ENCODE assay signal across 1 cellular context in the genomic region with DNA sequence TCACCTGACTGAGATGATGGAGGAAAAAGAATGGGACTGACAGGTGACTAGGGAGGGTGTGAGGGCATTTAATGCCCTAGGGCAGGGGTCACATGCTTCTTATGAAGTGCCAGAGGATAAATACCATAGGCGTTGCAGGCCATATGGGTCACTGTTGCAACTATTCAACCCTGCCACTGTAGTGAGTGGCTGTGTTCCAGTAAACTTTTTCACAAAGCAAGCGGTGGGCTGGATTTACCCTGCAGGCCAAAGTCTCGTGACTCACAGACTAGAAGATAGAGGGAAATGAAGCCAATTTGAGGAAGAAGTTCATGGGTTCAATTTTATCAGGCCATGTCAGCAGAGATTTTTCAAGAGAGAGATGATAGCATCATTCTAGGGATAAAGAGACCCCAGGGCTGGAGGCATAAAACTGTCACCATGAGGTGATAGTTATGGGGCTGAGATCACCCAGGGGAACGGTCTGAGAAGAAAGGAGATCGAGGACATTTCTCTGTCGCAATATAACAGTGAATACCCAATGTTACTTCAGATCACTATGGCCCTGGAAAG.
TF ChIP-seq lines count a peak whose summit lies in the region.

No MANE protein-coding gene starts in this region.

TF ChIP-seq in neural cell, 6 proteins besides CTCF, POLR2A, EP300 and RAD21 (continued from another document):
- TF ChIP-seq, protein P1, sequence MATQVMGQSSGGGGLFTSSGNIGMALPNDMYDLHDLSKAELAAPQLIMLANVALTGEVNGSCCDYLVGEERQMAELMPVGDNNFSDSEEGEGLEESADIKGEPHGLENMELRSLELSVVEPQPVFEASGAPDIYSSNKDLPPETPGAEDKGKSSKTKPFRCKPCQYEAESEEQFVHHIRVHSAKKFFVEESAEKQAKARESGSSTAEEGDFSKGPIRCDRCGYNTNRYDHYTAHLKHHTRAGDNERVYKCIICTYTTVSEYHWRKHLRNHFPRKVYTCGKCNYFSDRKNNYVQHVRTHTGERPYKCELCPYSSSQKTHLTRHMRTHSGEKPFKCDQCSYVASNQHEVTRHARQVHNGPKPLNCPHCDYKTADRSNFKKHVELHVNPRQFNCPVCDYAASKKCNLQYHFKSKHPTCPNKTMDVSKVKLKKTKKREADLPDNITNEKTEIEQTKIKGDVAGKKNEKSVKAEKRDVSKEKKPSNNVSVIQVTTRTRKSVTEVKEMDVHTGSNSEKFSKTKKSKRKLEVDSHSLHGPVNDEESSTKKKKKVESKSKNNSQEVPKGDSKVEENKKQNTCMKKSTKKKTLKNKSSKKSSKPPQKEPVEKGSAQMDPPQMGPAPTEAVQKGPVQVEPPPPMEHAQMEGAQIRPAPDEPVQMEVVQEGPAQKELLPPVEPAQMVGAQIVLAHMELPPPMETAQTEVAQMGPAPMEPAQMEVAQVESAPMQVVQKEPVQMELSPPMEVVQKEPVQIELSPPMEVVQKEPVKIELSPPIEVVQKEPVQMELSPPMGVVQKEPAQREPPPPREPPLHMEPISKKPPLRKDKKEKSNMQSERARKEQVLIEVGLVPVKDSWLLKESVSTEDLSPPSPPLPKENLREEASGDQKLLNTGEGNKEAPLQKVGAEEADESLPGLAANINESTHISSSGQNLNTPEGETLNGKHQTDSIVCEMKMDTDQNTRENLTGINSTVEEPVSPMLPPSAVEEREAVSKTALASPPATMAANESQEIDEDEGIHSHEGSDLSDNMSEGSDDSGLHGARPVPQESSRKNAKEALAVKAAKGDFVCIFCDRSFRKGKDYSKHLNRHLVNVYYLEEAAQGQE (IDR thresholded peaks at IDR 0.05; ENCODE audit: borderline replicate concordance), result no peak
- TF ChIP-seq MXI1 (conservative IDR thresholded peaks at IDR 0.05; ENCODE audit: poor library complexity, severe bottlenecking), result no peak
- TF ChIP-seq POLR2AphosphoS5 (IDR thresholded peaks at IDR 0.05), result no peak
- TF ChIP-seq EZH2 (IDR thresholded peaks at IDR 0.05; ENCODE audit: borderline replicate concordance, insufficient read depth, low read length, poor library complexity, severe bottlenecking), result no peak
- no peak for TF ChIP-seq TAF1 (IDR thresholded peaks at IDR 0.05; ENCODE audit: low read depth)
